25 cellular contexts compared by ENCODE assay signal in genomic region chr3:126040386-126040785, GRCh38.
"Had no signal": no experiment of that assay in that cellular context is flagged by ENCODE, and none has a peak within 500 bp of the region (broad histone marks: within the 10 kb centered on the region; RNA-seq: fewer than 3 reads in every experiment).

No MANE protein-coding gene starts in this region.

- H3K36me3 ChIP-seq: left lung, neutrophil, ovary, prostate gland, suprapubic skin, WERI-Rb-1 had no signal

- H3K4me3 ChIP-seq: left lung, ovary, prostate gland, suprapubic skin, tibial artery had no signal

- H3K4me2 ChIP-seq: SK-N-SH had no signal

- H3K9me3 ChIP-seq: neutrophil, ovary, prostate gland, suprapubic skin, tibial artery had no signal

- H3K9ac ChIP-seq: SK-N-SH had no signal

- DNase-seq: activated CD4-positive, alpha-beta T cell treated with anti-CD3 and anti-CD28 coated beads for 48 hours; activated CD4-positive, alpha-beta T cell treated with anti-CD3 and anti-CD28 coated beads, Interleukin-2, amount 50 U/mL, for 48 hours; activated gamma-delta T cell treated with Interleukin-2 at 50 U/mL for 16 hours; activated naive CD4-positive, alpha-beta T cell treated with anti-CD3 and anti-CD28 coated beads, Interleukin-2, amount 50 U/mL, for 16 hours; amniotic stem cell; central memory CD4-positive, alpha-beta T cell; dermis blood vessel endothelial cell; effector CD8-positive, alpha-beta T cell; kidney glomerular epithelial cell; left lung; ovary; retina; SK-N-SH; stimulated activated CD4-positive, alpha-beta T cell treated with anti-CD3 and anti-CD28 coated beads, Interleukin-15, amount 100 ng/mL, for 24 hours; stimulated activated CD4-positive, alpha-beta T cell treated with anti-CD3 and anti-CD28 coated beads, Interleukin-2, amount 100 ng/mL, for 24 hours; stimulated activated naive B cell treated with anti-CD40 and anti-IgM and Interleukin-4, amounts not matched to agents 10 μg/mL and 1 μg/mL and 100 μg/mL, for 72 hours; SW 1271; T-helper 9 cell; WERI-Rb-1 had no signal

- ATAC-seq: activated CD4-positive, CD25-positive, alpha-beta regulatory T cell treated with anti-CD3 and anti-CD28 coated beads, Interleukin-2, amount 50 U/mL, for 24 hours; left lung; stimulated activated naive B cell treated with anti-CD40 and anti-IgM and Interleukin-4, amounts not matched to agents 10 μg/mL and 1 μg/mL and 100 μg/mL, for 72 hours had no signal

- H3K27me3 ChIP-seq: left lung, neutrophil, ovary, suprapubic skin, tibial artery had no signal

- H3K27ac ChIP-seq: epithelial cell of prostate, left lung, neutrophil, ovary, prostate gland, suprapubic skin, tibial artery, WERI-Rb-1 had no signal

- H3K4me1 ChIP-seq: left lung, prostate gland, suprapubic skin, tibial artery had no signal
